In genomic region chr1:109643385-109644230, GRCh38 we compare ENCODE assay signal across 8 cellular contexts. TPM values are rescaled to one million over a fixed set of nuclear protein-coding genes. Genes with fewer than 3 reads are reported as not detected.
DNase-seq lines count a peak whose midpoint lies in the region; ATAC-seq and TF ChIP-seq lines count a peak whose summit lies in the region.

No MANE protein-coding gene starts in this region.

- DNase-seq in CD4-positive, CD25-positive, alpha-beta regulatory T cell = peak; percentile 70 to 81 (median 81)
- peak; percentile 81 for DNase-seq in activated T-cell treated with anti-CD3 and anti-CD28 coated beads for 24 hours (ENCODE audit: low read depth)
- peak; percentile 45 for DNase-seq in fibroblast of gingiva (ENCODE audit: low read depth)
- DNase-seq in neural progenitor cell (ENCODE audit: low spot score) = peak; percentile 92

- H4K20me1 ChIP-seq in OCI-LY3 (ENCODE audit: insufficient read depth, low read length) = no peaks in the 10 kb centered on the region
- no peaks in the 10 kb centered on the region for H4K20me1 ChIP-seq in neural progenitor cell (ENCODE audit: low read depth)

- ATAC-seq in CD4-positive, CD25-positive, alpha-beta regulatory T cell (ENCODE audit: low read depth in 2 of 2) = peak; percentile 85 to 91
- peak; percentile 91 for ATAC-seq in GM19463 (IDR thresholded peaks at IDR 0.05; ENCODE audit: unreplicated experiment)
- ATAC-seq in HG03520 (IDR thresholded peaks at IDR 0.05; ENCODE audit: unreplicated experiment) = peak; percentile 79

- no peaks in the 10 kb centered on the region for H3K9me3 Mint-ChIP-seq in CD4-positive, CD25-positive, alpha-beta regulatory T cell
- H3K9me3 Mint-ChIP-seq in neural progenitor cell = peaks cover 19% of the 10 kb centered on the region

- H3K4me3 Mint-ChIP-seq in CD4-positive, CD25-positive, alpha-beta regulatory T cell = no peak overlapping the region
- H3K4me3 Mint-ChIP-seq in neural progenitor cell = no peak overlapping the region

- H2AFZ ChIP-seq in OCI-LY3 (ENCODE audit: low read depth, low read length) (peak overlapping the region; percentile 98), neural progenitor cell (replicated peaks) (peak overlapping the region; percentile 86)

- no peaks in the 10 kb centered on the region for H3K27me3 ChIP-seq in CD4-positive, CD25-positive, alpha-beta regulatory T cell (ENCODE audit: control insufficient read depth, insufficient read depth, low read length)
- H3K27me3 ChIP-seq in OCI-LY3 (ENCODE audit: low read depth, low read length) (no peaks in the 10 kb centered on the region), neural progenitor cell (peaks cover 8% of the 10 kb centered on the region), subcutaneous abdominal adipose tissue (ENCODE audit: control insufficient read depth in 5 of 5, insufficient read depth in 4 of 5, low read length in 5 of 5) (no peaks in the 10 kb centered on the region)

- peaks cover 13% of the 10 kb centered on the region for H3K4me1 ChIP-seq in CD4-positive, CD25-positive, alpha-beta regulatory T cell (ENCODE audit: control insufficient read depth, insufficient read depth, low read length, poor library complexity, severe bottlenecking)
- peaks cover 10% of the 10 kb centered on the region for H3K4me1 ChIP-seq in OCI-LY3 (ENCODE audit: low read length)
- H3K4me1 ChIP-seq in neural progenitor cell = peaks cover 9% of the 10 kb centered on the region
- H3K4me1 ChIP-seq in subcutaneous abdominal adipose tissue (ENCODE audit: control insufficient read depth in 5 of 5, insufficient read depth in 5 of 5, low read length in 5 of 5) = peaks cover 0 to 14% (median 10%) of the 10 kb centered on the region in 5 donors

- peak overlapping the region; percentile 94 for H3K4me2 ChIP-seq in OCI-LY3 (ENCODE audit: low read length)
- H3K4me2 ChIP-seq in neural progenitor cell = peak overlapping the region; percentile 44

- no peaks in the 10 kb centered on the region for H3K36me3 Mint-ChIP-seq in CD4-positive, CD25-positive, alpha-beta regulatory T cell
- H3K36me3 Mint-ChIP-seq in neural progenitor cell = no peaks in the 10 kb centered on the region

- no peak overlapping the region for H3K27ac Mint-ChIP-seq in CD4-positive, CD25-positive, alpha-beta regulatory T cell
- H3K27ac Mint-ChIP-seq in neural progenitor cell = peak overlapping the region; percentile 74

- H3K36me3 ChIP-seq in CD4-positive, CD25-positive, alpha-beta regulatory T cell (ENCODE audit: control insufficient read depth, insufficient read depth, low read length) = no peaks in the 10 kb centered on the region
- H3K36me3 ChIP-seq in OCI-LY3 (replicated peaks; ENCODE audit: low read depth, low read length) = no peaks in the 10 kb centered on the region
- H3K36me3 ChIP-seq in neural progenitor cell = no peaks in the 10 kb centered on the region
- H3K36me3 ChIP-seq in subcutaneous abdominal adipose tissue (ENCODE audit: control insufficient read depth in 5 of 5, insufficient read depth in 5 of 5, low read length in 5 of 5) = no peaks in the 10 kb centered on the region

- TF ChIP-seq CTCF in OCI-LY3 (IDR thresholded peaks at IDR 0.05; ENCODE audit: low read depth, low read length) = peak; percentile 70
- peak; percentile 86 for TF ChIP-seq CTCF in neural progenitor cell (IDR thresholded peaks at IDR 0.05)

- H3K4me1 Mint-ChIP-seq in CD4-positive, CD25-positive, alpha-beta regulatory T cell = peaks cover 0 to 11% (median 4%) of the 10 kb centered on the region in 4 donors
- H3K4me1 Mint-ChIP-seq in neural progenitor cell = peaks cover 20% of the 10 kb centered on the region

- no peaks in the 10 kb centered on the region for H3K9me3 ChIP-seq in CD4-positive, CD25-positive, alpha-beta regulatory T cell (ENCODE audit: control insufficient read depth in 2 of 2, low read length in 2 of 2)
- H3K9me3 ChIP-seq in OCI-LY3 (ENCODE audit: insufficient read depth, low read length) (no peaks in the 10 kb centered on the region), neural progenitor cell (ENCODE audit: low read depth) (no peaks in the 10 kb centered on the region), subcutaneous abdominal adipose tissue (ENCODE audit: control insufficient read depth in 5 of 5, low read length in 5 of 5) (no peaks in the 10 kb centered on the region)

- H3F3A ChIP-seq in neural progenitor cell (ENCODE audit: low read depth) = no peaks in the 10 kb centered on the region

- no peak overlapping the region for H3K4me3 ChIP-seq in CD4-positive, CD25-positive, alpha-beta regulatory T cell (ENCODE audit: low read depth, low read length)
- peak overlapping the region; percentile 69 for H3K4me3 ChIP-seq in OCI-LY3 (ENCODE audit: low read length)
- no peak overlapping the region for H3K4me3 ChIP-seq in neural progenitor cell
- peak overlapping the region in 1 of 5 donors; percentile 26 for H3K4me3 ChIP-seq in subcutaneous abdominal adipose tissue (ENCODE audit: low read depth in 1 of 5, low read length in 5 of 5)

- H3K9ac ChIP-seq in OCI-LY3 (ENCODE audit: low read length) = peak overlapping the region; percentile 60
- no peak overlapping the region for H3K9ac ChIP-seq in neural progenitor cell
- peak overlapping the region in 3 of 5 donors; percentile 45 to 68 (median 51) for H3K9ac ChIP-seq in subcutaneous abdominal adipose tissue (ENCODE audit: low read length in 5 of 5)

- peaks cover 5% of the 10 kb centered on the region for H3K27me3 Mint-ChIP-seq in CD4-positive, CD25-positive, alpha-beta regulatory T cell
- peaks cover 11% of the 10 kb centered on the region for H3K27me3 Mint-ChIP-seq in neural progenitor cell (ENCODE audit: insufficient read depth, low read depth)

- no peaks in the 10 kb centered on the region for H3K79me2 ChIP-seq in OCI-LY3 (ENCODE audit: low read length)
- no peaks in the 10 kb centered on the region for H3K79me2 ChIP-seq in neural progenitor cell (ENCODE audit: low read depth)

- H3K27ac ChIP-seq in CD4-positive, CD25-positive, alpha-beta regulatory T cell (ENCODE audit: insufficient read depth, low read length, poor library complexity, severe bottlenecking) = no peak overlapping the region
- no peak overlapping the region for H3K27ac ChIP-seq in OCI-LY3 (ENCODE audit: low read length)
- no peak overlapping the region for H3K27ac ChIP-seq in neural progenitor cell
- H3K27ac ChIP-seq in subcutaneous abdominal adipose tissue (ENCODE audit: low read depth, low read length) = no peak overlapping the region

RNA-seq across cellular contexts. Expression of gene GSTM4, which starts 12.3 kb away (rescaled TPM):
- 14.4 TPM for total RNA-seq in CD4-positive, CD25-positive, alpha-beta regulatory T cell
- polyA plus RNA-seq in CD4-positive, CD25-positive, alpha-beta regulatory T cell = 10 to 100 TPM in 3 of 4 donors, 1 to 10 TPM in 1; 2.2 to 31.4 (median 17.6) TPM
- 4.3 and 17.3 TPM in 2 replicates for total RNA-seq in neural progenitor cell (ENCODE audit: low replicate concordance)

RNA-seq across cellular contexts. Expression of gene AMPD2, which starts 24.0 kb away (rescaled TPM):
- 203 TPM for total RNA-seq in CD4-positive, CD25-positive, alpha-beta regulatory T cell
- 10 to 100 TPM; 23.3 to 30.9 (median 26.7) TPM for polyA plus RNA-seq in CD4-positive, CD25-positive, alpha-beta regulatory T cell
- total RNA-seq in neural progenitor cell (ENCODE audit: low replicate concordance) = 22.9 and 49.8 TPM in 2 replicates

RNA-seq across cellular contexts. Expression of gene GNAT2, which starts 24.2 kb away (rescaled TPM):
- total RNA-seq in CD4-positive, CD25-positive, alpha-beta regulatory T cell = not detected
- under 1 TPM in 1 of 4 donors, not detected in 3; 0.40 TPM for polyA plus RNA-seq in CD4-positive, CD25-positive, alpha-beta regulatory T cell
- total RNA-seq in neural progenitor cell (ENCODE audit: low replicate concordance) = 0.25 TPM in 1 of 2 replicates, not detected in the other

RNA-seq across cellular contexts. Expression of gene GSTM2, which starts 24.2 kb away (rescaled TPM):
- 36.2 TPM for total RNA-seq in CD4-positive, CD25-positive, alpha-beta regulatory T cell
- polyA plus RNA-seq in CD4-positive, CD25-positive, alpha-beta regulatory T cell = 10 to 100 TPM in 2 of 4 donors, 1 to 10 TPM in 2; 8.0 to 11.9 (median 10.4) TPM
- 15.6 and 24.2 TPM in 2 replicates for total RNA-seq in neural progenitor cell (ENCODE audit: low replicate concordance)

RNA-seq across cellular contexts. Expression of gene GSTM1, which starts 44.0 kb away (rescaled TPM):
- total RNA-seq in CD4-positive, CD25-positive, alpha-beta regulatory T cell = 18.7 TPM
- polyA plus RNA-seq in CD4-positive, CD25-positive, alpha-beta regulatory T cell = 100 to 1,000 TPM in 1 of 4 donors, 10 to 100 TPM in 2, not detected in 1; 38.8 to 123 (median 53.4) TPM
- total RNA-seq in neural progenitor cell (ENCODE audit: low replicate concordance) = 13.8 and 20.8 TPM in 2 replicates
